Comparison of ENCODE assay signal across 9 cellular contexts in genomic region chr2:175154670-175155082, GRCh38. TPM values are rescaled to one million over a fixed set of nuclear protein-coding genes. Genes with fewer than 3 reads are reported as not detected.
DNase-seq lines count a peak whose midpoint lies in the region; ATAC-seq and TF ChIP-seq lines count a peak whose summit lies in the region.
"Had no signal": no experiment of that assay in that cellular context is flagged by ENCODE, and none has a peak within 500 bp of the region (broad histone marks: within the 10 kb centered on the region; RNA-seq: fewer than 3 reads in every experiment).

No MANE protein-coding gene starts in this region.

- TF ChIP-seq CTCF in RWPE1 (conservative IDR thresholded peaks at IDR 0.05; ENCODE audit: low read depth) = no peak
- TF ChIP-seq CTCF in natural killer cell (IDR thresholded peaks at IDR 0.05) = no peak

- peak overlapping the region; percentile 16 to 79 for H3K27ac Mint-ChIP-seq in natural killer cell

- ATAC-seq in GM18520 (IDR thresholded peaks at IDR 0.05; ENCODE audit: unreplicated experiment) = peak; percentile 77
- peak; percentile 90 for ATAC-seq in HG02610 (IDR thresholded peaks at IDR 0.05; ENCODE audit: unreplicated experiment)
- ATAC-seq in natural killer cell = peak; percentile 58 to 82 (median 77)
- ATAC-seq in HG02970 (IDR thresholded peaks at IDR 0.05; ENCODE audit: low FRiP score, unreplicated experiment) = no peak

- H3K4me3 Mint-ChIP-seq in natural killer cell = no peak overlapping the region

- DNase-seq in RWPE1 (ENCODE audit: low spot score) (peak; percentile 49), natural killer cell (no peak), NOMO-1 treated with DMSO at 0.1 percent for 48 hours (lab: John Stamatoyannopoulos, UW; ENCODE audit: unreplicated experiment) (no peak)
- DNase-seq in central memory CD4-positive, alpha-beta T cell = no peak
- DNase-seq: activated naive CD4-positive, alpha-beta T cell treated with anti-CD3 and anti-CD28 coated beads, Interleukin-2, amount 50 U/mL, for 16 hours; psoas muscle had no signal

- intact Hi-C loops in natural killer cell (cut with micrococcal nuclease) = no loop called here

- CTCF ChIA-PET in RWPE1 (lab: Yijun Ruan, JAX) = no interaction called here

- H3K9me3 Mint-ChIP-seq in natural killer cell = no peaks in the 10 kb centered on the region

- no peak overlapping the region for H3K27ac ChIP-seq in RWPE1
- H3K27ac ChIP-seq: psoas muscle had no signal

- no peaks in the 10 kb centered on the region for H3K27me3 Mint-ChIP-seq in natural killer cell (ENCODE audit: low read depth in 2 of 2)

- H3K4me1 Mint-ChIP-seq in natural killer cell = peaks cover 43 to 49% of the 10 kb centered on the region in 2 donors

- H3K36me3 Mint-ChIP-seq in natural killer cell = no peaks in the 10 kb centered on the region

- POLR2A ChIA-PET in RWPE1 (lab: Yijun Ruan, JAX; ENCODE audit: low non-redundant PET) = no interaction called here

RNA-seq across cellular contexts. Expression of gene ATF2, which starts 13.3 kb away (rescaled TPM):
- total RNA-seq in natural killer cell = 10 to 100 TPM; 66.7 to 76.5 (median 74.4) TPM

RNA-seq across cellular contexts. Expression of gene ATP5MC3, which starts 26.8 kb away (rescaled TPM):
- 10 to 100 TPM; 67.1 to 82.2 (median 81.0) TPM for total RNA-seq in natural killer cell
